8 cellular contexts compared by ENCODE assay signal in genomic region chr9:137295313-137296213, GRCh38. TPM values are rescaled to one million over a fixed set of nuclear protein-coding genes. Genes with fewer than 3 reads are reported as not detected.
A peak's percentile ranks its signal among the peaks of the same experiment; 100 is the strongest.
DNase-seq lines count a peak whose midpoint lies in the region; ATAC-seq and TF ChIP-seq lines count a peak whose summit lies in the region.

No MANE protein-coding gene starts in this region.

- peaks cover 0 to 42% (median 33%) of the 10 kb centered on the region in 11 experiments; a peak in 19 of 22 replicates for H4K20me1 ChIP-seq in BLaER1 treated with 17β-estradiol and CSF1 and Interleukin-3, amounts not matched to agents 10 nM and 100 nM

- BruUV-seq in MCF 10A (replicated peaks; lab: Mats Ljungman, UMichigan), result no TSS peak

- peaks cover 12 to 50% (median 37%) of the 10 kb centered on the region in 10 experiments for H3K4me1 ChIP-seq in BLaER1 treated with 17β-estradiol and CSF1 and Interleukin-3, amounts not matched to agents 10 nM and 100 nM

- H3K9me3 ChIP-seq in BLaER1 treated with 17β-estradiol and CSF1 and Interleukin-3, amounts not matched to agents 10 nM and 100 nM (replicated peaks in 1 of 11), result peaks cover 0 to 6% (median 0%) of the 10 kb centered on the region in 11 experiments; a peak in 3 of 22 replicates
- H3K9me3 ChIP-seq in SK-N-MC (ENCODE audit: low read depth, low read length), result no peaks in the 10 kb centered on the region; the same call in 1 of the 2 replicates

- peaks cover 44 to 64% (median 57%) of the 10 kb centered on the region in 11 experiments for H3K27me3 ChIP-seq in BLaER1 treated with 17β-estradiol and CSF1 and Interleukin-3, amounts not matched to agents 10 nM and 100 nM

- peaks cover 11% of the 10 kb centered on the region for H3K27me3 Mint-ChIP-seq in MCF 10A (ENCODE audit: insufficient read depth, unreplicated experiment)

- H3K9me3 Mint-ChIP-seq in MCF 10A (ENCODE audit: unreplicated experiment), result no peaks in the 10 kb centered on the region

- ATAC-seq in GM21515 (IDR thresholded peaks at IDR 0.05; ENCODE audit: unreplicated experiment) (peak; percentile 59), left colon (peak; percentile 15)

- no peak overlapping the region for H3K27ac Mint-ChIP-seq in MCF 10A (ENCODE audit: low read depth, unreplicated experiment)

- peak; percentile 61 for TF ChIP-seq CTCF in MCF 10A (IDR thresholded peaks at IDR 0.05; ENCODE audit: unreplicated experiment)

- H3K27ac ChIP-seq in BLaER1 treated with 17β-estradiol and CSF1 and Interleukin-3, amounts not matched to agents 10 nM and 100 nM, result peak overlapping the region in 1 of 11 experiments; percentile 44; a peak in 1 of 22 replicates
- no peak overlapping the region for H3K27ac ChIP-seq in SK-N-MC

- no peak for DNase-seq in SK-N-MC (ENCODE audit: low read depth, low spot score)
- DNase-seq in MCF 10A (ENCODE audit: unreplicated experiment), result no peak
- DNase-seq in left colon, result peak; percentile 36 to 57
- DNase-seq in stimulated activated naive CD4-positive, alpha-beta T cell treated with Interleukin-2 at 50 U/mL for 16 hours (lab: John Stamatoyannopoulos, UW), result peak; percentile 17
- DNase-seq in NCI-H446 treated with DMSO at 0.1 percent for 48 hours (lab: John Stamatoyannopoulos, UW), result no peak
- no peak for DNase-seq in DMS153 treated with DMSO at 0.1 percent for 48 hours (lab: John Stamatoyannopoulos, UW; ENCODE audit: unreplicated experiment)

- peak overlapping the region; percentile 49 to 78 (median 64); a peak in 20 of 22 replicates for H3K9ac ChIP-seq in BLaER1 treated with 17β-estradiol and CSF1 and Interleukin-3, amounts not matched to agents 10 nM and 100 nM
- no peak overlapping the region for H3K9ac ChIP-seq in SK-N-MC (ENCODE audit: insufficient read length)

- CTCF ChIA-PET in MCF 10A (lab: Yijun Ruan, JAX), result interaction anchor here (0.6 to 1.3 kb wide), 4 partner anchors 80 to 150 kb away, joined by 3 to 4 read pairs (median 3); no protein-coding TSS in a partner anchor

- peak overlapping the region; percentile 57 to 73 (median 62) for H3K4me3 ChIP-seq in BLaER1 treated with 17β-estradiol and CSF1 and Interleukin-3, amounts not matched to agents 10 nM and 100 nM
- H3K4me3 ChIP-seq in SK-N-MC, result peak overlapping the region; percentile 60

- POLR2A ChIA-PET in MCF 10A (lab: Yijun Ruan, JAX), result no interaction called here

- H3K36me3 Mint-ChIP-seq in MCF 10A (ENCODE audit: insufficient read depth, unreplicated experiment), result peaks cover 5% of the 10 kb centered on the region

- intact Hi-C loops in MCF 10A (cut with micrococcal nuclease) (loop anchor here (2.0 kb wide), 1 partner anchor 149 kb away; no protein-coding TSS in a partner anchor), left colon (cut with DNase I, micrococcal nuclease) (loop anchor here in 1 of 2 donors (10.0 kb wide), 1 partner anchor 109 kb away; no protein-coding TSS in a partner anchor)

- H3K4me1 Mint-ChIP-seq in MCF 10A (ENCODE audit: insufficient read depth, unreplicated experiment), result no peaks in the 10 kb centered on the region

- peak overlapping the region; percentile 82 to 95 (median 90) for H3K4me2 ChIP-seq in BLaER1 treated with 17β-estradiol and CSF1 and Interleukin-3, amounts not matched to agents 10 nM and 100 nM

- no peaks in the 10 kb centered on the region; a peak in 1 of 22 replicates for H3K36me3 ChIP-seq in BLaER1 treated with 17β-estradiol and CSF1 and Interleukin-3, amounts not matched to agents 10 nM and 100 nM
- no peaks in the 10 kb centered on the region for H3K36me3 ChIP-seq in SK-N-MC (ENCODE audit: insufficient read depth, low read length)

- H3K4me3 Mint-ChIP-seq in MCF 10A (ENCODE audit: unreplicated experiment), result no peak overlapping the region

RNA-seq across cellular contexts. Expression of gene NRARP, which starts 6.5 kb away (rescaled TPM):
- 1.4 and 2.2 TPM in 2 replicates for total RNA-seq in MCF 10A (2022)
- total RNA-seq in left colon, result 100 to 1,000 TPM; 163 to 181 TPM

RNA-seq across cellular contexts. Expression of gene TOR4A, which starts 18.0 kb away (rescaled TPM):
- total RNA-seq in MCF 10A (2022) (20.6 and 21.9 TPM in 2 replicates), left colon (10 to 100 TPM; 59.3 to 60.8 TPM)

RNA-seq across cellular contexts. Expression of gene NELFB, which starts 40.4 kb away (rescaled TPM):
- total RNA-seq in MCF 10A (2022), result 38.0 and 40.5 TPM in 2 replicates
- 10 to 100 TPM; 61.6 to 70.3 TPM for total RNA-seq in left colon

RNA-seq across cellular contexts. Expression of gene STPG3, which starts 44.5 kb away (rescaled TPM):
- total RNA-seq in MCF 10A (2022), result not detected in 2 replicates
- not detected for total RNA-seq in left colon

RNA-seq across cellular contexts. Expression of gene TUBB4B, which starts 54.5 kb away (rescaled TPM):
- total RNA-seq in MCF 10A (2022) (171 and 180 TPM in 2 replicates), left colon (100 to 1,000 TPM; 353 to 486 TPM)

Comparison
In these comparisons a context has a peak if more than half of its experiments do, and no peak if none do; other contexts are left out.
1. DNase-seq: peak in left colon (2 of 2) and stimulated activated naive CD4-positive, alpha-beta T cell treated with Interleukin-2 at 50 U/mL for 16 hours (single experiment); none in SK-N-MC (single experiment), MCF 10A (single experiment), NCI-H446 treated with DMSO at 0.1 percent for 48 hours (single experiment) and DMS153 treated with DMSO at 0.1 percent for 48 hours (single experiment).
2. RNA of gene NRARP, which starts 6.5 kb away (total RNA-seq): 163 to 181 TPM in left colon; 1.4 to 2.2 TPM in MCF 10A; every median in the first group is over 10 times any median in the second.